Comparison of ENCODE assay signal across 1 cellular context in genomic region chr16:67459066-67459857, GRCh38.
TF ChIP-seq lines count a peak whose summit lies in the region.

No MANE protein-coding gene starts in this region.

TF ChIP-seq in HepG2, 621 proteins besides CTCF, POLR2A, EP300 and RAD21 (continued from another document and continues in another):
- TF ChIP-seq, protein P1, sequence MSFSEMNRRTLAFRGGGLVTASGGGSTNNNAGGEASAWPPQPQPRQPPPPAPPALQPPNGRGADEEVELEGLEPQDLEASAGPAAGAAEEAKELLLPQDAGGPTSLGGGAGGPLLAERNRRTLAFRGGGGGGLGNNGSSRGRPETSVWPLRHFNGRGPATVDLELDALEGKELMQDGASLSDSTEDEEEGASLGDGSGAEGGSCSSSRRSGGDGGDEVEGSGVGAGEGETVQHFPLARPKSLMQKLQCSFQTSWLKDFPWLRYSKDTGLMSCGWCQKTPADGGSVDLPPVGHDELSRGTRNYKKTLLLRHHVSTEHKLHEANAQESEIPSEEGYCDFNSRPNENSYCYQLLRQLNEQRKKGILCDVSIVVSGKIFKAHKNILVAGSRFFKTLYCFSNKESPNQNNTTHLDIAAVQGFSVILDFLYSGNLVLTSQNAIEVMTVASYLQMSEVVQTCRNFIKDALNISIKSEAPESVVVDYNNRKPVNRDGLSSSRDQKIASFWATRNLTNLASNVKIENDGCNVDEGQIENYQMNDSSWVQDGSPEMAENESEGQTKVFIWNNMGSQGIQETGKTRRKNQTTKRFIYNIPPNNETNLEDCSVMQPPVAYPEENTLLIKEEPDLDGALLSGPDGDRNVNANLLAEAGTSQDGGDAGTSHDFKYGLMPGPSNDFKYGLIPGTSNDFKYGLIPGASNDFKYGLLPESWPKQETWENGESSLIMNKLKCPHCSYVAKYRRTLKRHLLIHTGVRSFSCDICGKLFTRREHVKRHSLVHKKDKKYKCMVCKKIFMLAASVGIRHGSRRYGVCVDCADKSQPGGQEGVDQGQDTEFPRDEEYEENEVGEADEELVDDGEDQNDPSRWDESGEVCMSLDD (CRISPR knock-in tag; IDR thresholded peaks at IDR 0.05; ENCODE audit: borderline replicate concordance): no peak
- TF ChIP-seq PRPF4 (IDR thresholded peaks at IDR 0.05; ENCODE audit: low read depth, low read length, poor library complexity, severe bottlenecking) (no peak), U2AF1 (optimal IDR thresholded peaks at IDR 0.05; ENCODE audit: low read depth, low read length) (no peak), NFRKB (IDR thresholded peaks at IDR 0.05) (no peak), ZNF230 (CRISPR knock-in tag; IDR thresholded peaks at IDR 0.05) (0 out of 2 replicates have a peak, but pooled peaks have one; percentile 39), THRA (CRISPR knock-in tag; IDR thresholded peaks at IDR 0.05; ENCODE audit: borderline replicate concordance) (peak; percentile 24; the same call in 1 of the 2 replicates), SALL1 (CRISPR knock-in tag; IDR thresholded peaks at IDR 0.05) (peak; percentile 61), PHB2 (IDR thresholded peaks at IDR 0.05; ENCODE audit: partially characterized antibody) (no peak), USF2 (IDR thresholded peaks at IDR 0.05; ENCODE audit: low read depth, low read length) (no peak), USF2 (CRISPR knock-in tag; IDR thresholded peaks at IDR 0.05; ENCODE audit: borderline replicate concordance) (no peak), ZNF337 (CRISPR knock-in tag; IDR thresholded peaks at IDR 0.05; ENCODE audit: borderline replicate concordance, low read depth) (no peak), MAFG (CRISPR knock-in tag; IDR thresholded peaks at IDR 0.05) (no peak), ZNF331 (CRISPR knock-in tag; IDR thresholded peaks at IDR 0.05) (no peak), ZFX (CRISPR knock-in tag; IDR thresholded peaks at IDR 0.05; ENCODE audit: low read depth) (peak; percentile 59; the same call in 1 of the 2 replicates), ZFP41 (CRISPR knock-in tag; IDR thresholded peaks at IDR 0.05; ENCODE audit: borderline replicate concordance) (no peak), AHDC1 (CRISPR knock-in tag; IDR thresholded peaks at IDR 0.05; ENCODE audit: borderline replicate concordance) (no peak), ZNF709 (CRISPR knock-in tag; IDR thresholded peaks at IDR 0.05) (no peak), ZNF180 (CRISPR knock-in tag; IDR thresholded peaks at IDR 0.05; ENCODE audit: borderline replicate concordance, low read depth) (no peak), ZNF253 (CRISPR knock-in tag; IDR thresholded peaks at IDR 0.05; ENCODE audit: borderline replicate concordance) (no peak), ESRRA (CRISPR knock-in tag; IDR thresholded peaks at IDR 0.05; ENCODE audit: low read depth) (peak; percentile 77; the same call in 1 of the 2 replicates), GTF2F1 (IDR thresholded peaks at IDR 0.05; ENCODE audit: low read length) (no peak), ZNF33B (CRISPR knock-in tag; IDR thresholded peaks at IDR 0.05) (no peak), DNMT1 (CRISPR knock-in tag; IDR thresholded peaks at IDR 0.05) (no peak), ZNF672 (CRISPR knock-in tag; IDR thresholded peaks at IDR 0.05) (no peak), CBX1 (IDR thresholded peaks at IDR 0.05; ENCODE audit: low read depth) (no peak), UBTF (CRISPR knock-in tag; IDR thresholded peaks at IDR 0.05) (peak; percentile 80), ZNF737 (CRISPR knock-in tag; IDR thresholded peaks at IDR 0.05; ENCODE audit: borderline replicate concordance) (no peak), MZF1 (CRISPR knock-in tag; IDR thresholded peaks at IDR 0.05; ENCODE audit: borderline replicate concordance) (no peak), ZNF790 (CRISPR knock-in tag; IDR thresholded peaks at IDR 0.05; ENCODE audit: borderline replicate concordance) (no peak), KMT2A (CRISPR knock-in tag; IDR thresholded peaks at IDR 0.05) (no peak), ZNF234 (CRISPR knock-in tag; conservative IDR thresholded peaks at IDR 0.05) (no peak), ZNF460 (CRISPR knock-in tag; IDR thresholded peaks at IDR 0.05; ENCODE audit: borderline replicate concordance) (no peak), ZNF207 (IDR thresholded peaks at IDR 0.05; ENCODE audit: borderline replicate concordance) (no peak), MBNL3 (CRISPR knock-in tag; conservative IDR thresholded peaks at IDR 0.05) (no peak), ZNF614 (CRISPR knock-in tag; IDR thresholded peaks at IDR 0.05; ENCODE audit: borderline replicate concordance) (no peak), POLR2AphosphoS2 (IDR thresholded peaks at IDR 0.05; ENCODE audit: low read depth, low read length) (no peak), ZNF205 (CRISPR knock-in tag; IDR thresholded peaks at IDR 0.05) (no peak)
- TF ChIP-seq, protein P2, sequence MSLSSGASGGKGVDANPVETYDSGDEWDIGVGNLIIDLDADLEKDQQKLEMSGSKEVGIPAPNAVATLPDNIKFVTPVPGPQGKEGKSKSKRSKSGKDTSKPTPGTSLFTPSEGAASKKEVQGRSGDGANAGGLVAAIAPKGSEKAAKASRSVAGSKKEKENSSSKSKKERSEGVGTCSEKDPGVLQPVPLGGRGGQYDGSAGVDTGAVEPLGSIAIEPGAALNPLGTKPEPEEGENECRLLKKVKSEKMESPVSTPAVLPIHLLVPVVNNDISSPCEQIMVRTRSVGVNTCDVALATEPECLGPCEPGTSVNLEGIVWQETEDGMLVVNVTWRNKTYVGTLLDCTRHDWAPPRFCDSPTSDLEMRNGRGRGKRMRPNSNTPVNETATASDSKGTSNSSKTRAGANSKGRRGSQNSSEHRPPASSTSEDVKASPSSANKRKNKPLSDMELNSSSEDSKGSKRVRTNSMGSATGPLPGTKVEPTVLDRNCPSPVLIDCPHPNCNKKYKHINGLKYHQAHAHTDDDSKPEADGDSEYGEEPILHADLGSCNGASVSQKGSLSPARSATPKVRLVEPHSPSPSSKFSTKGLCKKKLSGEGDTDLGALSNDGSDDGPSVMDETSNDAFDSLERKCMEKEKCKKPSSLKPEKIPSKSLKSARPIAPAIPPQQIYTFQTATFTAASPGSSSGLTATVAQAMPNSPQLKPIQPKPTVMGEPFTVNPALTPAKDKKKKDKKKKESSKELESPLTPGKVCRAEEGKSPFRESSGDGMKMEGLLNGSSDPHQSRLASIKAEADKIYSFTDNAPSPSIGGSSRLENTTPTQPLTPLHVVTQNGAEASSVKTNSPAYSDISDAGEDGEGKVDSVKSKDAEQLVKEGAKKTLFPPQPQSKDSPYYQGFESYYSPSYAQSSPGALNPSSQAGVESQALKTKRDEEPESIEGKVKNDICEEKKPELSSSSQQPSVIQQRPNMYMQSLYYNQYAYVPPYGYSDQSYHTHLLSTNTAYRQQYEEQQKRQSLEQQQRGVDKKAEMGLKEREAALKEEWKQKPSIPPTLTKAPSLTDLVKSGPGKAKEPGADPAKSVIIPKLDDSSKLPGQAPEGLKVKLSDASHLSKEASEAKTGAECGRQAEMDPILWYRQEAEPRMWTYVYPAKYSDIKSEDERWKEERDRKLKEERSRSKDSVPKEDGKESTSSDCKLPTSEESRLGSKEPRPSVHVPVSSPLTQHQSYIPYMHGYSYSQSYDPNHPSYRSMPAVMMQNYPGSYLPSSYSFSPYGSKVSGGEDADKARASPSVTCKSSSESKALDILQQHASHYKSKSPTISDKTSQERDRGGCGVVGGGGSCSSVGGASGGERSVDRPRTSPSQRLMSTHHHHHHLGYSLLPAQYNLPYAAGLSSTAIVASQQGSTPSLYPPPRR (CRISPR knock-in tag; IDR thresholded peaks at IDR 0.05; ENCODE audit: borderline replicate concordance): no peak
- TF ChIP-seq, protein P3, sequence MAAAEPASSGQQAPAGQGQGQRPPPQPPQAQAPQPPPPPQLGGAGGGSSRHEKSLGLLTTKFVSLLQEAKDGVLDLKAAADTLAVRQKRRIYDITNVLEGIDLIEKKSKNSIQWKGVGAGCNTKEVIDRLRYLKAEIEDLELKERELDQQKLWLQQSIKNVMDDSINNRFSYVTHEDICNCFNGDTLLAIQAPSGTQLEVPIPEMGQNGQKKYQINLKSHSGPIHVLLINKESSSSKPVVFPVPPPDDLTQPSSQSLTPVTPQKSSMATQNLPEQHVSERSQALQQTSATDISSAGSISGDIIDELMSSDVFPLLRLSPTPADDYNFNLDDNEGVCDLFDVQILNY (CRISPR knock-in tag; conservative IDR thresholded peaks at IDR 0.05): no peak
